23 cellular contexts compared by ENCODE assay signal in the genomic region with DNA sequence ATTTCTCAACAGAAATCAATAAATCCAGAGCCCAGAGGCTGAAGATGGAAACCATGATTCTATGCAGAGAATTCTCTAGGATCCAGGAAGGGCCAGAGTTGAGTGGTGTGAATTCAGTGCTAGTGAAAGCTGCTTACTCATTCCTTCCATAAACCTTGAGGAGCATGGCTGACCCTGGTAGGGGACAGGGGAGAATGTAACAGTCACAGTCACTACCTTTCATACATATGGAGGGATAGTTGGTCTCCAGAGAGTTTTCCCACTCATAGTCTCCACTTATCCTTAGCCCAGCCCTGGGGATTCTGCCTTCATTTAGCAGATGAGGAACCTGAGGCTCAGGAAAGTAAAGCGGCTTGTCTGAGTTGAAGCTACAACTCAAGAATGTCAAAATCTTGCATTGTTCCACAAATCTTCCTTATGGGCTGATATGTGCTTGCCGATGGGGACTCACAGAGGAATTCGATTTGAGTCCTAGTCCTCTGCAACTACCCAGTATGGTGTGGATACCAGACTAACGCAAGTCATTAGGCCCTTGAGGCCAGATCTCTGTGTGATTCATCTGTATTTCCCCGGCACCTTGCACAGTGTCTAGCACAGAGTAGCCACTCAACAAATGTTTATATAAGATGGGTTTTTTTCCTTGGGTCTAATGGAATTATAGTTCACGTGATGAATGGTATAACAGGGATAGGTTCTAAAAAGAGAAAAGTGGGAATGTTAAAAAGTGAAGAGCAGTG. TPM values are rescaled to one million over a fixed set of nuclear protein-coding genes. Genes with fewer than 3 reads are reported as not detected.
DNase-seq lines count a peak whose midpoint lies in the region; ATAC-seq, FAIRE-seq and TF ChIP-seq lines count a peak whose summit lies in the region.
"Had no signal": no experiment of that assay in that cellular context is flagged by ENCODE, and none has a peak within 500 bp of the region (broad histone marks: within the 10 kb centered on the region; RNA-seq: fewer than 3 reads in every experiment).

No MANE protein-coding gene starts in this region.

- H3K4me2 ChIP-seq in keratinocyte (ENCODE audit: control insufficient read depth, extremely low read depth, insufficient read depth, low read depth, low read length) = peak overlapping the region; percentile 85
- H3K4me2 ChIP-seq: KMS-11 had no signal

- no peak for ATAC-seq in stimulated activated naive B cell treated with anti-CD40 and anti-IgM and Interleukin-4, amounts not matched to agents 10 μg/mL and 1 μg/mL and 100 μg/mL, for 72 hours (replicated peaks)
- no peak for ATAC-seq in lower lobe of right lung
- ATAC-seq: Right ventricle myocardium inferior had no signal

- peaks cover 4% of the 10 kb centered on the region for H3K79me2 ChIP-seq in keratinocyte (ENCODE audit: control insufficient read depth, insufficient read depth, low read length)

- H3K27me3 ChIP-seq in keratinocyte (ENCODE audit: control insufficient read depth, extremely low read depth, insufficient read depth, low read length) (no peaks in the 10 kb centered on the region), lower lobe of right lung (ENCODE audit: low read depth) (no peaks in the 10 kb centered on the region)
- H3K27me3 ChIP-seq: SJSA1 had no signal

- peak overlapping the region in 1 of 3 experiments; percentile 37 for H3K4me3 ChIP-seq in keratinocyte (ENCODE audit: control insufficient read depth in 2 of 3, extremely low read depth in 1 of 3, insufficient read depth in 2 of 3, low read depth in 1 of 3, low read length in 3 of 3)
- no peak overlapping the region for H3K4me3 ChIP-seq in lower lobe of right lung
- H3K4me3 ChIP-seq: SJSA1 had no signal

- H3K9me3 Mint-ChIP-seq in CD14-positive monocyte = peaks cover 0 to 5% (median 0%) of the 10 kb centered on the region in 7 donors
- no peaks in the 10 kb centered on the region for H3K9me3 Mint-ChIP-seq in stimulated activated naive B cell treated with anti-CD40 and anti-IgM and Interleukin-4, amounts not matched to agents 10 μg/mL and 1 μg/mL and 100 μg/mL, for 72 hours

- dilution Hi-C loops in keratinocyte (cut with MboI; ENCODE audit: extremely low pct_ligation_motif_present, low sequenced_read_pairs) = no loop called here

- peak; percentile 13 for FAIRE-seq in keratinocyte (lab: Jason Lieb, UNC)
- FAIRE-seq: A204.1, GM12891 had no signal

- DNase-seq in CD14-positive monocyte (ENCODE audit: low spot score) = no peak
- peak; percentile 66 for DNase-seq in ELR (ENCODE audit: low read depth)
- DNase-seq in T1000 (lab: John Stamatoyannopoulos, UW) = peak; percentile 9
- DNase-seq in keratinocyte (ENCODE audit: low read depth, low spot score) = no peak
- DNase-seq in stimulated activated naive B cell treated with anti-CD40 and anti-IgM and Interleukin-4, amounts not matched to agents 10 μg/mL and 1 μg/mL and 100 μg/mL, for 72 hours = no peak
- no peak for DNase-seq in stimulated activated CD4-positive, alpha-beta T cell treated with anti-CD3 and anti-CD28 coated beads, Interleukin-2, amount 100 ng/mL, for 48 hours
- no peak for DNase-seq in NCI-H2196 treated with DMSO at 0.1 percent for 48 hours (lab: John Stamatoyannopoulos, UW; ENCODE audit: unreplicated experiment)
- DNase-seq in lower lobe of right lung = no peak
- DNase-seq: GOT3, HCEC 1CT, MV-4-11, NCI-H1105 treated with DMSO at 0.1 percent for 48 hours, NCI-H2029 treated with DMSO at 0.1 percent for 48 hours, NCI-H345, NCI-H524 treated with DMSO at 0.1 percent for 48 hours, NCI-H82, OCI-M1 had no signal

- intact Hi-C loops in CD14-positive monocyte (cut with micrococcal nuclease) (no loop called here), lower lobe of right lung (cut with DNase I) (no loop called here)

- H3K27me3 Mint-ChIP-seq in CD14-positive monocyte (ENCODE audit: low read depth in 3 of 3) = peaks cover 0 to 5% (median 0%) of the 10 kb centered on the region in 3 donors
- H3K27me3 Mint-ChIP-seq in stimulated activated naive B cell treated with anti-CD40 and anti-IgM and Interleukin-4, amounts not matched to agents 10 μg/mL and 1 μg/mL and 100 μg/mL, for 72 hours = peaks cover 21 to 24% of the 10 kb centered on the region in 2 donors

- H3K27ac Mint-ChIP-seq in CD14-positive monocyte = peak overlapping the region in 4 of 7 donors; percentile 6 to 65 (median 28)
- H3K27ac Mint-ChIP-seq in stimulated activated naive B cell treated with anti-CD40 and anti-IgM and Interleukin-4, amounts not matched to agents 10 μg/mL and 1 μg/mL and 100 μg/mL, for 72 hours = no peak overlapping the region

- H3K9me3 ChIP-seq in keratinocyte (ENCODE audit: control insufficient read depth, low read depth, low read length) (no peaks in the 10 kb centered on the region), lower lobe of right lung (no peaks in the 10 kb centered on the region)
- H3K9me3 ChIP-seq: SJSA1 had no signal

- TF ChIP-seq CTCF in CD14-positive monocyte (IDR thresholded peaks at IDR 0.05) (no peak), keratinocyte (optimal IDR thresholded peaks at IDR 0.05 in 1 of 3, IDR thresholded peaks at IDR 0.05 in 1 of 3, conservative IDR thresholded peaks at IDR 0.05 in 1 of 3; ENCODE audit: extremely low read depth in 1 of 3, insufficient read depth in 2 of 3, low read length in 3 of 3) (no peak), lower lobe of right lung (IDR thresholded peaks at IDR 0.05) (no peak)

- H3K4me1 ChIP-seq in keratinocyte (ENCODE audit: control insufficient read depth, extremely low read depth, insufficient read depth, low read length) (peaks cover 46% of the 10 kb centered on the region), lower lobe of right lung (peaks cover 11% of the 10 kb centered on the region)

- peaks cover 7 to 12% of the 10 kb centered on the region in 2 donors for H3K36me3 Mint-ChIP-seq in CD14-positive monocyte
- H3K36me3 Mint-ChIP-seq in stimulated activated naive B cell treated with anti-CD40 and anti-IgM and Interleukin-4, amounts not matched to agents 10 μg/mL and 1 μg/mL and 100 μg/mL, for 72 hours = peaks cover 0 to 2% of the 10 kb centered on the region in 2 donors

- H4K20me1 ChIP-seq in keratinocyte (ENCODE audit: control insufficient read depth, extremely low read depth, insufficient read depth, low read length) = no peaks in the 10 kb centered on the region

- H3K27ac ChIP-seq in keratinocyte (ENCODE audit: control insufficient read depth, insufficient read depth, low read length) = peak overlapping the region; percentile 99
- H3K27ac ChIP-seq in lower lobe of right lung = no peak overlapping the region
- H3K27ac ChIP-seq: KMS-11, SJSA1 had no signal

- no peak overlapping the region for H2AFZ ChIP-seq in keratinocyte (ENCODE audit: control insufficient read depth, low read length)

- H3K9me1 ChIP-seq in keratinocyte (ENCODE audit: control insufficient read depth, extremely low read depth, insufficient read depth, low read length) = no peaks in the 10 kb centered on the region

- H3K9ac ChIP-seq in keratinocyte (ENCODE audit: control insufficient read depth, extremely low read depth, insufficient read depth, low read length) = no peak overlapping the region
- H3K9ac ChIP-seq: KMS-11 had no signal

- H3K4me1 Mint-ChIP-seq in CD14-positive monocyte = peaks cover 53% of the 10 kb centered on the region
- peaks cover 10 to 14% of the 10 kb centered on the region in 2 donors for H3K4me1 Mint-ChIP-seq in stimulated activated naive B cell treated with anti-CD40 and anti-IgM and Interleukin-4, amounts not matched to agents 10 μg/mL and 1 μg/mL and 100 μg/mL, for 72 hours

- H3K36me3 ChIP-seq in keratinocyte (ENCODE audit: control insufficient read depth in 2 of 2, extremely low read depth in 1 of 2, insufficient read depth in 2 of 2, low read length in 2 of 2) (peaks cover 4 to 12% of the 10 kb centered on the region in 2 experiments), lower lobe of right lung (no peaks in the 10 kb centered on the region)
- H3K36me3 ChIP-seq: SJSA1 had no signal

- no peak overlapping the region for H3K4me3 Mint-ChIP-seq in CD14-positive monocyte
- H3K4me3 Mint-ChIP-seq in stimulated activated naive B cell treated with anti-CD40 and anti-IgM and Interleukin-4, amounts not matched to agents 10 μg/mL and 1 μg/mL and 100 μg/mL, for 72 hours = no peak overlapping the region

RNA-seq across cellular contexts. Expression of gene ANAPC15, which starts 3.7 kb away (rescaled TPM):
- polyA plus RNA-seq in CD14-positive monocyte = 100 to 1,000 TPM in 1 of 2 donors, 10 to 100 TPM in 1; 94.8 to 112 TPM
- 42.1 to 90.8 TPM (median 70.9 TPM) in 3 replicates for polyA plus RNA-seq in keratinocyte
- 32.4 TPM for polyA plus RNA-seq in keratinocyte (2011; ENCODE audit: low read depth)
- 67.7 and 99.0 TPM in 2 replicates for polyA plus RNA-seq in keratinocyte (2011; cell fraction: cytosol; rRNA removed)
- 24.9 and 32.3 TPM in 2 replicates for polyA plus RNA-seq in keratinocyte (2011; cell fraction: nucleus; rRNA removed)
- polyA plus RNA-seq in keratinocyte (2012; ENCODE audit: low replicate concordance) = 30.4 and 94.9 TPM in 2 replicates
- 33.1 to 60.4 TPM (median 34.0 TPM) in 3 replicates for polyA minus RNA-seq in keratinocyte
- polyA minus RNA-seq in keratinocyte (2011; cell fraction: cytosol; rRNA and poly(A)+ RNA removed) = 16.9 TPM
- polyA minus RNA-seq in keratinocyte (2011; cell fraction: nucleus; rRNA and poly(A)+ RNA removed) = 3.2 and 6.1 TPM in 2 replicates
- 22.7 TPM for total RNA-seq in lower lobe of right lung

RNA-seq across cellular contexts. Expression of gene TOMT, which starts 10.5 kb away (rescaled TPM):
- polyA plus RNA-seq in CD14-positive monocyte = not detected
- not detected in 3 replicates for polyA plus RNA-seq in keratinocyte
- not detected for polyA plus RNA-seq in keratinocyte (2011; ENCODE audit: low read depth)
- polyA plus RNA-seq in keratinocyte (2011; cell fraction: cytosol; rRNA removed) = not detected in 2 replicates
- not detected in 2 replicates for polyA plus RNA-seq in keratinocyte (2011; cell fraction: nucleus; rRNA removed)
- polyA plus RNA-seq in keratinocyte (2012; ENCODE audit: low replicate concordance) = not detected in 2 replicates
- polyA minus RNA-seq in keratinocyte = not detected in 3 replicates
- not detected for polyA minus RNA-seq in keratinocyte (2011; cell fraction: cytosol; rRNA and poly(A)+ RNA removed)
- polyA minus RNA-seq in keratinocyte (2011; cell fraction: nucleus; rRNA and poly(A)+ RNA removed) = not detected in 2 replicates
- not detected for total RNA-seq in lower lobe of right lung
- total RNA-seq: G401, Right ventricle myocardium inferior, SJSA1 had no signal

RNA-seq across cellular contexts. Expression of gene LAMTOR1, which starts 13.1 kb away (rescaled TPM):
- polyA plus RNA-seq in CD14-positive monocyte (100 to 1,000 TPM; 256 to 292 TPM), keratinocyte (88.5 to 151 TPM (median 131 TPM) in 3 replicates)
- 8.6 TPM for polyA plus RNA-seq in keratinocyte (2011; ENCODE audit: low read depth)
- polyA plus RNA-seq in keratinocyte (2011; cell fraction: cytosol; rRNA removed) = 134 and 162 TPM in 2 replicates
- polyA plus RNA-seq in keratinocyte (2011; cell fraction: nucleus; rRNA removed) = 63.4 and 68.9 TPM in 2 replicates
- polyA plus RNA-seq in keratinocyte (2012; ENCODE audit: low replicate concordance) = 82.4 and 135 TPM in 2 replicates
- 210 to 319 TPM (median 261 TPM) in 3 replicates for polyA minus RNA-seq in keratinocyte
- polyA minus RNA-seq in keratinocyte (2011; cell fraction: cytosol; rRNA and poly(A)+ RNA removed) = 159 TPM
- polyA minus RNA-seq in keratinocyte (2011; cell fraction: nucleus; rRNA and poly(A)+ RNA removed) = 28.0 and 29.3 TPM in 2 replicates
- total RNA-seq in lower lobe of right lung = 96.0 TPM

RNA-seq across cellular contexts. Expression of gene FOLR3, which starts 19.3 kb away (rescaled TPM):
- polyA plus RNA-seq in CD14-positive monocyte (100 to 1,000 TPM in 1 of 2 donors, 10 to 100 TPM in 1; 74.0 to 330 TPM), keratinocyte (21.0 to 74.6 TPM (median 23.5 TPM) in 3 replicates)
- 61.0 TPM for polyA plus RNA-seq in keratinocyte (2011; ENCODE audit: low read depth)
- 46.2 and 68.6 TPM in 2 replicates for polyA plus RNA-seq in keratinocyte (2011; cell fraction: cytosol; rRNA removed)
- polyA plus RNA-seq in keratinocyte (2011; cell fraction: nucleus; rRNA removed) = 49.4 and 69.7 TPM in 2 replicates
- 33.1 and 102 TPM in 2 replicates for polyA plus RNA-seq in keratinocyte (2012; ENCODE audit: low replicate concordance)
- polyA minus RNA-seq in keratinocyte = 10.5 to 37.4 TPM (median 11.6 TPM) in 3 replicates
- polyA minus RNA-seq in keratinocyte (2011; cell fraction: cytosol; rRNA and poly(A)+ RNA removed) = 29.5 TPM
- 19.4 and 19.9 TPM in 2 replicates for polyA minus RNA-seq in keratinocyte (2011; cell fraction: nucleus; rRNA and poly(A)+ RNA removed)
- 53.1 TPM for total RNA-seq in lower lobe of right lung
- total RNA-seq: G401, SJSA1 had no signal

RNA-seq across cellular contexts. Expression of gene LRRC51, which starts 35.5 kb away (rescaled TPM):
- polyA plus RNA-seq in CD14-positive monocyte = 1 to 10 TPM; 1.6 to 1.9 TPM
- polyA plus RNA-seq in keratinocyte = 4.2 to 6.7 TPM (median 5.2 TPM) in 3 replicates
- 3.5 TPM for polyA plus RNA-seq in keratinocyte (2011; ENCODE audit: low read depth)
- 3.3 and 4.0 TPM in 2 replicates for polyA plus RNA-seq in keratinocyte (2011; cell fraction: cytosol; rRNA removed)
- polyA plus RNA-seq in keratinocyte (2011; cell fraction: nucleus; rRNA removed) = 2.7 and 4.0 TPM in 2 replicates
- 2.3 and 6.0 TPM in 2 replicates for polyA plus RNA-seq in keratinocyte (2012; ENCODE audit: low replicate concordance)
- polyA minus RNA-seq in keratinocyte = 0.66 to 10.5 TPM (median 3.7 TPM) in 3 replicates
- polyA minus RNA-seq in keratinocyte (2011; cell fraction: cytosol; rRNA and poly(A)+ RNA removed) = 3.1 TPM
- polyA minus RNA-seq in keratinocyte (2011; cell fraction: nucleus; rRNA and poly(A)+ RNA removed) = 0.74 and 1.6 TPM in 2 replicates
- total RNA-seq in lower lobe of right lung = 14.8 TPM

Comparison
In these comparisons a context has a peak if more than half of its experiments do, and no peak if none do; other contexts are left out.
1. DNase-seq: peak in ELR (single experiment) and T1000 (single experiment); none in CD14-positive monocyte (single experiment), keratinocyte (single experiment), stimulated activated naive B cell treated with anti-CD40 and anti-IgM and Interleukin-4, amounts not matched to agents 10 μg/mL and 1 μg/mL and 100 μg/mL, for 72 hours (single experiment), stimulated activated CD4-positive, alpha-beta T cell treated with anti-CD3 and anti-CD28 coated beads, Interleukin-2, amount 100 ng/mL, for 48 hours (0 of 2), NCI-H2196 treated with DMSO at 0.1 percent for 48 hours (single experiment) and lower lobe of right lung (single experiment).